In genomic region chrX:43552703-43553102, GRCh38 we compare ENCODE assay signal across 19 cellular contexts.
DNase-seq lines count a peak whose midpoint lies in the region; ATAC-seq, FAIRE-seq and TF ChIP-seq lines count a peak whose summit lies in the region.
"Had no signal": no experiment of that assay in that cellular context is flagged by ENCODE, and none has a peak within 500 bp of the region (broad histone marks: within the 10 kb centered on the region; RNA-seq: fewer than 3 reads in every experiment).

No MANE protein-coding gene starts in this region.

- H3K36me3 ChIP-seq in Caco-2 (ENCODE audit: control insufficient read depth, insufficient read depth, low read length) = no peaks in the 10 kb centered on the region
- no peaks in the 10 kb centered on the region for H3K36me3 ChIP-seq in astrocyte (ENCODE audit: insufficient read depth, low read length)
- H3K36me3 ChIP-seq: BE2C, HAP-1 had no signal

- H3K9me3 Mint-ChIP-seq in Caco-2 (ENCODE audit: unreplicated experiment) (peaks cover 13% of the 10 kb centered on the region), astrocyte (ENCODE audit: unreplicated experiment) (peaks cover 2% of the 10 kb centered on the region), nephron (peaks cover 2% of the 10 kb centered on the region)
- no peaks in the 10 kb centered on the region for H3K9me3 Mint-ChIP-seq in activated CD4-positive, alpha-beta memory T cell treated with anti-CD3 and anti-CD28 coated beads for 36 hours

- H3K27me3 ChIP-seq in Caco-2 (replicated peaks; ENCODE audit: control insufficient read depth, insufficient read depth, low read length) (no peaks in the 10 kb centered on the region), astrocyte (ENCODE audit: insufficient read depth, low read length) (no peaks in the 10 kb centered on the region)
- H3K27me3 ChIP-seq: BE2C had no signal

- H3K27ac Mint-ChIP-seq in Caco-2 (ENCODE audit: unreplicated experiment) = peak overlapping the region; percentile 63
- no peak overlapping the region for H3K27ac Mint-ChIP-seq in astrocyte (ENCODE audit: unreplicated experiment)
- peak overlapping the region in 2 of 3 experiments; percentile 82 to 91 for H3K27ac Mint-ChIP-seq in nephron
- H3K27ac Mint-ChIP-seq in activated CD4-positive, alpha-beta memory T cell treated with anti-CD3 and anti-CD28 coated beads for 36 hours = no peak overlapping the region
- H3K27ac Mint-ChIP-seq: CD8-positive, alpha-beta memory T cell had no signal

- TF ChIP-seq EP300 in A549 (IDR thresholded peaks at IDR 0.05) = no peak

- no peak overlapping the region for H3K9ac ChIP-seq in astrocyte (ENCODE audit: low read length)
- H3K9ac ChIP-seq: GM23248 had no signal

- TF ChIP-seq CTCF in A549 (IDR thresholded peaks at IDR 0.05) (no peak), Caco-2 (IDR thresholded peaks at IDR 0.05; ENCODE audit: insufficient read depth in 1 of 2, low read depth in 1 of 2, low read length in 1 of 2, severe bottlenecking in 1 of 2, unreplicated experiment in 1 of 2) (no peak), astrocyte (IDR thresholded peaks at IDR 0.05; ENCODE audit: insufficient read depth, low read depth, low read length) (no peak), nephron (IDR thresholded peaks at IDR 0.05; ENCODE audit: unreplicated experiment in 3 of 3) (no peak)

- POLR2A ChIA-PET in A549 (lab: Yijun Ruan, JAX) (no interaction called here), Caco-2 (lab: Charles Lee) (no interaction called here)
- POLR2A ChIA-PET in activated CD4-positive, alpha-beta memory T cell treated with anti-CD3 and anti-CD28 coated beads for 36 hours (lab: Charles Lee) = no interaction called here

- H3K4me3 ChIP-seq in A549 (no peak overlapping the region), Caco-2 (ENCODE audit: low read depth, low read length) (no peak overlapping the region), astrocyte (ENCODE audit: insufficient read depth, low read depth, low read length) (no peak overlapping the region)
- H3K4me3 ChIP-seq: GM23248, HAP-1 had no signal

- H3K27ac ChIP-seq in A549 (no peak overlapping the region), astrocyte (ENCODE audit: low read depth, low read length) (no peak overlapping the region)
- H3K27ac ChIP-seq: GM23248 had no signal

- 0 out of 3 replicates have a peak, but pooled peaks cover 5% of the 10 kb centered on the region for H3K9me3 ChIP-seq in A549
- H3K9me3 ChIP-seq in Caco-2 = no peaks in the 10 kb centered on the region
- no peaks in the 10 kb centered on the region for H3K9me3 ChIP-seq in astrocyte (ENCODE audit: insufficient read depth, low read depth, low read length)
- H3K9me3 ChIP-seq: BE2C, HAP-1 had no signal

- no TSS peak for BruUV-seq in Caco-2 (replicated peaks; lab: Mats Ljungman, UMichigan)

- H3K4me1 ChIP-seq in A549 = peaks cover 3% of the 10 kb centered on the region; the same call in 1 of the 3 replicates
- H3K4me1 ChIP-seq in Caco-2 = peaks cover 14% of the 10 kb centered on the region
- H3K4me1 ChIP-seq in astrocyte (ENCODE audit: insufficient read depth, low read length) = no peaks in the 10 kb centered on the region
- H3K4me1 ChIP-seq: BE2C, HAP-1 had no signal

- CTCF ChIA-PET in A549 (lab: Yijun Ruan, JAX) (interaction anchor here (1.4 kb wide), 1 partner anchor 1754 kb away, joined by 4 read pairs; no protein-coding TSS in a partner anchor), Caco-2 (lab: Charles Lee) (no interaction called here)
- CTCF ChIA-PET in activated CD4-positive, alpha-beta memory T cell treated with anti-CD3 and anti-CD28 coated beads for 36 hours (lab: Charles Lee) = no interaction called here

- no peak overlapping the region for H2AFZ ChIP-seq in astrocyte (ENCODE audit: low read depth, low read length)
- H2AFZ ChIP-seq: GM23248 had no signal

- H3K27me3 Mint-ChIP-seq in Caco-2 (ENCODE audit: insufficient read depth, unreplicated experiment) (no peaks in the 10 kb centered on the region), astrocyte (ENCODE audit: low read depth, unreplicated experiment) (no peaks in the 10 kb centered on the region), nephron (ENCODE audit: low read depth) (no peaks in the 10 kb centered on the region)
- H3K27me3 Mint-ChIP-seq in activated CD4-positive, alpha-beta memory T cell treated with anti-CD3 and anti-CD28 coated beads for 36 hours = no peaks in the 10 kb centered on the region
- H3K27me3 Mint-ChIP-seq: CD4-positive, CD25-positive, alpha-beta regulatory T cell had no signal

- no peak for TF ChIP-seq RAD21 in A549 (conservative IDR thresholded peaks at IDR 0.05 in 1 of 2, IDR thresholded peaks at IDR 0.05 in 1 of 2)

- H4K20me1 ChIP-seq in astrocyte (ENCODE audit: insufficient read depth, low read length) = no peaks in the 10 kb centered on the region

- DNase-seq in A549 (ENCODE audit: low read depth in 1 of 2, low spot score in 1 of 2) (no peak), Caco-2 (no peak), astrocyte (ENCODE audit: low read depth) (no peak), left lobe of liver (ENCODE audit: low spot score) (no peak)
- no peak for DNase-seq in activated CD4-positive, alpha-beta memory T cell treated with anti-CD3 and anti-CD28 coated beads for 36 hours
- DNase-seq: 8988T; ACHN; BE2C; C1 segment of cervical spinal cord; CD4-positive, CD25-positive, alpha-beta regulatory T cell; CD8-positive, alpha-beta memory T cell; DMS153; DMS79; GDM1; GM23248 had no signal

- TF ChIP-seq POLR2A in A549 (IDR thresholded peaks at IDR 0.05; ENCODE audit: low read length) = no peak

- FAIRE-seq in A549 (lab: Jason Lieb, UNC) (peak; percentile 59), astrocyte (lab: Jason Lieb, UNC) (peak; percentile 37)
- FAIRE-seq: GM18507 had no signal

- H3K4me1 Mint-ChIP-seq in Caco-2 (ENCODE audit: low read depth, unreplicated experiment) (peaks cover 12% of the 10 kb centered on the region), astrocyte (ENCODE audit: low read depth, unreplicated experiment) (peaks cover 3% of the 10 kb centered on the region), nephron (peaks cover 36% of the 10 kb centered on the region)
- no peaks in the 10 kb centered on the region for H3K4me1 Mint-ChIP-seq in activated CD4-positive, alpha-beta memory T cell treated with anti-CD3 and anti-CD28 coated beads for 36 hours (ENCODE audit: low read depth)

- no peaks in the 10 kb centered on the region for H3K79me2 ChIP-seq in astrocyte (ENCODE audit: insufficient read depth, low read length)

- ATAC-seq in A549 = no peak
- ATAC-seq in GM21619 (IDR thresholded peaks at IDR 0.05; ENCODE audit: unreplicated experiment) = no peak
- ATAC-seq in left lobe of liver = no peak

- H3K36me3 Mint-ChIP-seq in Caco-2 (ENCODE audit: insufficient read depth, unreplicated experiment) (no peaks in the 10 kb centered on the region), astrocyte (ENCODE audit: low read depth, unreplicated experiment) (no peaks in the 10 kb centered on the region), nephron (ENCODE audit: low read depth) (no peaks in the 10 kb centered on the region)
- H3K36me3 Mint-ChIP-seq in activated CD4-positive, alpha-beta memory T cell treated with anti-CD3 and anti-CD28 coated beads for 36 hours = no peaks in the 10 kb centered on the region
- H3K36me3 Mint-ChIP-seq: CD4-positive, CD25-positive, alpha-beta regulatory T cell; CD8-positive, alpha-beta memory T cell had no signal

- 51% methylated on average over 4 of the region's 4 CpGs for WGBS in A549 (ENCODE audit: missing lambda C conversion rate)

- intact Hi-C loops in Caco-2 (cut with micrococcal nuclease; ENCODE audit: unreplicated experiment) = loop anchor here (10.0 kb wide), 1 partner anchor 578 kb away; no protein-coding TSS in a partner anchor
- intact Hi-C loops in activated CD4-positive, alpha-beta memory T cell treated with anti-CD3 and anti-CD28 coated beads for 36 hours (cut with micrococcal nuclease) = no loop called here

- H3K4me3 Mint-ChIP-seq in Caco-2 (ENCODE audit: unreplicated experiment) = no peak overlapping the region
- H3K4me3 Mint-ChIP-seq in astrocyte (ENCODE audit: unreplicated experiment) = no peak overlapping the region
- no peak overlapping the region for H3K4me3 Mint-ChIP-seq in nephron
- no peak overlapping the region for H3K4me3 Mint-ChIP-seq in activated CD4-positive, alpha-beta memory T cell treated with anti-CD3 and anti-CD28 coated beads for 36 hours
- H3K4me3 Mint-ChIP-seq: CD4-positive, CD25-positive, alpha-beta regulatory T cell; CD8-positive, alpha-beta memory T cell had no signal

- no peak overlapping the region for H3K4me2 ChIP-seq in A549
- no peak overlapping the region for H3K4me2 ChIP-seq in astrocyte (ENCODE audit: low read length)

TF ChIP-seq in A549, 52 proteins besides CTCF, POLR2A, EP300 and RAD21:
- TF ChIP-seq MAX (IDR thresholded peaks at IDR 0.05) = no peak
- no peak for TF ChIP-seq MAZ (IDR thresholded peaks at IDR 0.05; ENCODE audit: borderline replicate concordance, low read depth, low read length)
- TF ChIP-seq HDAC2 (IDR thresholded peaks at IDR 0.05) = no peak
- TF ChIP-seq CEBPB (IDR thresholded peaks at IDR 0.05) = no peak
- no peak for TF ChIP-seq MYC (IDR thresholded peaks at IDR 0.05; ENCODE audit: borderline replicate concordance, low read length)
- no peak for TF ChIP-seq ESRRA (IDR thresholded peaks at IDR 0.05; ENCODE audit: borderline replicate concordance, low read length)

Comparison
In these comparisons a context has a peak if more than half of its experiments do, and no peak if none do; other contexts are left out.
1. H3K27ac Mint-ChIP-seq: peak in Caco-2 (single experiment) and nephron (2 of 3); none in astrocyte (single experiment) and activated CD4-positive, alpha-beta memory T cell treated with anti-CD3 and anti-CD28 coated beads for 36 hours (single experiment).